ENCODE assay signal across 17 cellular contexts in genomic region chr3:1026395-1026794, GRCh38.
"Had no signal": no experiment of that assay in that cellular context is flagged by ENCODE, and none has a peak within 500 bp of the region (broad histone marks: within the 10 kb centered on the region; RNA-seq: fewer than 3 reads in every experiment).

No MANE protein-coding gene starts in this region.

- H3K27ac ChIP-seq: HL-60, KMS-11, RWPE1 had no signal

- DNase-seq: Kasumi-1, MM.1S, NCI-H1092 treated with DMSO at 0.1 percent for 48 hours, NCI-H1436, NCI-H187, NCI-H2029 treated with DMSO at 0.1 percent for 48 hours, NCI-H2171, NCI-H345, NCI-H446 treated with DMSO at 0.1 percent for 48 hours, NCI-H510A treated with DMSO at 0.1 percent for 48 hours, NCI-H526, NCI-H774, SHP77 had no signal

- H3K4me3 ChIP-seq: K562 had no signal
